ENCODE assay signal across 1 cellular context in genomic region chr9:128456613-128457061, GRCh38.
TF ChIP-seq lines count a peak whose summit lies in the region.

No MANE protein-coding gene starts in this region.

TF ChIP-seq in K562, 482 proteins besides CTCF, POLR2A, EP300 and RAD21 (continued from another document and continues in another):
- TF ChIP-seq GTF3C2 (IDR thresholded peaks at IDR 0.05; ENCODE audit: borderline replicate concordance, extremely low read depth, insufficient read length) (no peak), NR3C1 (CRISPR knock-in tag; IDR thresholded peaks at IDR 0.05) (no peak), BHLHE40 (IDR thresholded peaks at IDR 0.05; ENCODE audit: low read length) (0 out of 2 replicates have a peak, but pooled peaks have one; percentile 33), ZNF354B (CRISPR knock-in tag; IDR thresholded peaks at IDR 0.05) (no peak), CBFB (CRISPR knock-in tag; IDR thresholded peaks at IDR 0.05) (no peak), L3MBTL2 (IDR thresholded peaks at IDR 0.05) (peak; percentile 73; the same call in 1 of the 2 replicates), CHAMP1 (IDR thresholded peaks at IDR 0.05) (no peak), RREB1 (CRISPR knock-in tag; IDR thresholded peaks at IDR 0.05) (0 out of 2 replicates have a peak, but pooled peaks have one; percentile 12), CLOCK (CRISPR knock-in tag; IDR thresholded peaks at IDR 0.05; ENCODE audit: borderline replicate concordance) (no peak), PHF20 (IDR thresholded peaks at IDR 0.05; ENCODE audit: partially characterized antibody) (no peak), CHD2 (IDR thresholded peaks at IDR 0.05; ENCODE audit: low read depth, low read length) (no peak), TCF7 (IDR thresholded peaks at IDR 0.05; ENCODE audit: borderline replicate concordance) (no peak), ZNF407 (IDR thresholded peaks at IDR 0.05; ENCODE audit: low read depth) (0 out of 2 replicates have a peak, but pooled peaks have one; percentile 23), MAX (CRISPR knock-in tag; IDR thresholded peaks at IDR 0.05) (0 out of 2 replicates have a peak, but pooled peaks have one; percentile 31), MYBL2 (IDR thresholded peaks at IDR 0.05; ENCODE audit: low read depth) (no peak), MYBL2 (CRISPR knock-in tag; IDR thresholded peaks at IDR 0.05; ENCODE audit: borderline replicate concordance) (no peak), REST (CRISPR knock-in tag; IDR thresholded peaks at IDR 0.05; ENCODE audit: low read depth) (no peak), TBL1XR1 (IDR thresholded peaks at IDR 0.05; ENCODE audit: low read length in 2 of 2) (no peak), ARID3B (CRISPR knock-in tag; IDR thresholded peaks at IDR 0.05; ENCODE audit: borderline replicate concordance) (no peak)
